33 cellular contexts compared by ENCODE assay signal in the genomic region with DNA sequence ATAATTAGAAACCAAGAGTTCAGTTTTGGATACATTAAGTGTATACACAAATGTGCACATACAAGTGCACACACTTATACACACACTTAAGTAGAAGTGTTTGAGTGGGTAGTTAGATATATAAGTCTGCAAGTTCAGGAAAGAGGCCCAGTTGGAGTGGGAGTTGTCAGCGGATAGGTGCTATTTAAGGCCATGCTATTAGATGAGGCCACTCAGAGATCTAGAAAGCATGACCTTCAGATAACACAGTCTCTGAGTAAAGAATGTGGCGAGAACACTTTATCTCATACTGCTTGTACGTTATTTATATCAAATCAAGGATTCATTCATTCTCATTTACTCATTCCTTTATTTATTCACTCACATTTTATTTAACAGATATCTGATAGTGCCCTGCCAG.
"Had no signal": no experiment of that assay in that cellular context is flagged by ENCODE, and none has a peak within 500 bp of the region (broad histone marks: within the 10 kb centered on the region; RNA-seq: fewer than 3 reads in every experiment).

No MANE protein-coding gene starts in this region.

- H3K4me1 ChIP-seq: Peyer's patch had no signal

- H3K36me3 ChIP-seq: brain microvascular endothelial cell, Peyer's patch had no signal

- H3K4me3 ChIP-seq: K562, Peyer's patch had no signal

- H3K27ac ChIP-seq: brain microvascular endothelial cell, Peyer's patch, VCaP had no signal

- DNase-seq: activated B cell treated with CpG ODN at 0.5 μM for 24 hours; activated CD4-positive, alpha-beta T cell treated with anti-CD3 and anti-CD28 coated beads for 4 hours; activated CD4-positive, alpha-beta T cell treated with anti-CD3 and anti-CD28 coated beads, Interleukin-2, amount 50 U/mL, for 4 hours; activated CD4-positive, CD25-positive, alpha-beta regulatory T cell treated with anti-CD3 and anti-CD28 coated beads, Interleukin-2, amount 50 U/mL, for 72 hours; activated CD8-positive, alpha-beta T cell treated with anti-CD3 and anti-CD28 coated beads, Interleukin-2, amount 10 ng/mL, durations not matched to agents 7 days and 5 days; activated effector memory CD4-positive, alpha-beta T cell treated with Interleukin-2 at 50 U/mL for 16 hours; activated naive CD4-positive, alpha-beta T cell treated with anti-CD3 and anti-CD28 coated beads, Interleukin-2, amount 10 ng/mL, durations not matched to agents 7 days and 5 days; activated naive CD8-positive, alpha-beta T cell treated with anti-CD3 and anti-CD28 coated beads, Interleukin-2, amount 50 U/mL, for 24 hours; activated T-cell treated with anti-CD3 and anti-CD28 coated beads, Interleukin-2, amount 50 U/mL, for 4 hours; amniotic stem cell; aorta; brain microvascular endothelial cell; IMR-90; NCI-H1092 treated with DMSO at 0.1 percent for 48 hours; NCI-H1417; NCI-H146; NCI-H187; NCI-H2029 treated with DMSO at 0.1 percent for 48 hours; NCI-H2107; NCI-H2171; NCI-H510A; NCI-H526; NCI-H748 treated with DMSO at 0.1 percent for 48 hours; NK-92 treated with Interleukin-12 subunit alpha and Interleukin-12 subunit beta, amount 100 ng/mL, for 24 hours; PC-3; Peyer's patch; RPMI8226; SW 1271; T-helper 1 cell; T-helper 2 cell; T-helper 9 cell had no signal

- ATAC-seq: activated CD8-positive, alpha-beta T cell treated with anti-CD3 and anti-CD28 coated beads, Interleukin-2, amount 10 ng/mL, durations not matched to agents 7 days and 5 days; activated naive CD8-positive, alpha-beta T cell treated with anti-CD3 and anti-CD28 coated beads, Interleukin-2, amount 50 U/mL, for 24 hours; activated T-cell treated with anti-CD3 and anti-CD28 coated beads, Interleukin-2, amount 50 U/mL, for 4 hours; K562; PC-3 had no signal

- H3K27me3 ChIP-seq: brain microvascular endothelial cell, Peyer's patch had no signal
